1 cellular context compared by ENCODE assay signal in the genomic region with DNA sequence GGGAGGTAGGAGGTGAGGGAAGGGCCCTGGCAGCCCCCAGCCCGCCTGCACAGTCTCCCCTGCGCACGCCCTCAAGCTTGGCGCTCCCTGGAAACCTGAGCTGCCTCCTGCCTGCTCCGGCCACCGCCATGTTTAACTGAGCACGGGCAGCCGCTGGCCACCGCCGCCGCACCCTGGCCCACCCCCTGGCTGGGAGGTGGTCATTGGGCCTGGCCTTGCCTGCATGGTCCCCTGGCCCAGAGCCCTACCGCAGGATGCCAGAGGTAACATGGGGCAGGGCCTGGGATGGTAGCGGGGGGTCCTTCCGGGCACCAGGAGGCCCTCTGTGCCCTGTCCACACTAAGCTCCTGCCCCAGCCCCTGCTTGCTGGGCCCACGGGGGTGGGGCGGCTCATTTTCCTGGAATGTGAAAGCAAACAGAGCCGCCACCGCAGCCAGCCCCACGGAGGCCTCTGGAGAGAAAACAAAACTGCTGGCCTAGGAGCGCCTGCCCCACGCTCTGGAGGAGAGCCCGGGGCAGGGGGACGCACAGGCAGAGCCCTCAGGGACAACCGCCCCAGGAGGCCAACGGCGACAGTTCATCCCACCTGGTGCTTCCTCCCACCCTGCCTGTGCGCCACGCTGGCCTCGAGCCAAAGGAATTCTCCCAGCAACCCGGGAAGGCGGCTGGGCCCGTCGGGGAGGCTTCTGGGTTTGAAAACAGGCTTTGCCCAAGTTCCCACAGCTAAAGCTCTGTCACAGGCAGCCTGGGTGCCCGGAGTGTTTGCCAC.
A peak's percentile ranks its signal among the peaks of the same experiment; 100 is the strongest.
TF ChIP-seq lines count a peak whose summit lies in the region.

No MANE protein-coding gene starts in this region.

TF ChIP-seq in HepG2, 621 proteins besides CTCF, POLR2A, EP300 and RAD21 (continued from another document and continues in another):
- TF ChIP-seq ZNF749 (CRISPR knock-in tag; IDR thresholded peaks at IDR 0.05; ENCODE audit: borderline replicate concordance) (0 out of 2 replicates have a peak, but pooled peaks have one; percentile 61), CBX2 (IDR thresholded peaks at IDR 0.05; ENCODE audit: low read depth, low read length) (no peak), CBX2 (CRISPR knock-in tag; IDR thresholded peaks at IDR 0.05; ENCODE audit: low read depth) (no peak), MAFK (conservative IDR thresholded peaks at IDR 0.05 in 1 of 2, IDR thresholded peaks at IDR 0.05 in 1 of 2; ENCODE audit: low read length in 2 of 2) (no peak), RORA (CRISPR knock-in tag; IDR thresholded peaks at IDR 0.05) (no peak), U2AF2 (IDR thresholded peaks at IDR 0.05; ENCODE audit: low read depth, low read length) (no peak), CHD4 (IDR thresholded peaks at IDR 0.05; ENCODE audit: borderline replicate concordance, low read length) (no peak), SMARCC2 (IDR thresholded peaks at IDR 0.05) (no peak), ONECUT2 (CRISPR knock-in tag; IDR thresholded peaks at IDR 0.05) (no peak), ETV6 (CRISPR knock-in tag; conservative IDR thresholded peaks at IDR 0.05) (0 out of 2 replicates have a peak, but pooled peaks have one; percentile 42), TSC22D2 (CRISPR knock-in tag; IDR thresholded peaks at IDR 0.05; ENCODE audit: borderline replicate concordance) (no peak), ISL2 (CRISPR knock-in tag; IDR thresholded peaks at IDR 0.05) (peak; percentile 67; the same call in 1 of the 2 replicates), HOXD1 (CRISPR knock-in tag; IDR thresholded peaks at IDR 0.05) (peak; percentile 58; the same call in 1 of the 2 replicates), ZNF547 (CRISPR knock-in tag; IDR thresholded peaks at IDR 0.05) (peak; percentile 68; the same call in 1 of the 2 replicates), NR2C2 (CRISPR knock-in tag; IDR thresholded peaks at IDR 0.05; ENCODE audit: borderline replicate concordance) (no peak), GTF2F1 (IDR thresholded peaks at IDR 0.05; ENCODE audit: low read length) (no peak), PRPF4 (IDR thresholded peaks at IDR 0.05; ENCODE audit: low read depth, low read length, poor library complexity, severe bottlenecking) (no peak), TOPORS (CRISPR knock-in tag; IDR thresholded peaks at IDR 0.05) (no peak), ZNF10 (CRISPR knock-in tag; IDR thresholded peaks at IDR 0.05; ENCODE audit: borderline replicate concordance, low read depth) (no peak), TBX3 (IDR thresholded peaks at IDR 0.05; ENCODE audit: borderline replicate concordance) (no peak), KLF6 (CRISPR knock-in tag; IDR thresholded peaks at IDR 0.05) (0 out of 2 replicates have a peak, but pooled peaks have one; percentile 60), ZNF761 (CRISPR knock-in tag; conservative IDR thresholded peaks at IDR 0.05) (peak; percentile 53; the same call in 1 of the 2 replicates), KMT2A (CRISPR knock-in tag; IDR thresholded peaks at IDR 0.05) (peak; percentile 74; the same call in 1 of the 2 replicates), ZNF775 (CRISPR knock-in tag; IDR thresholded peaks at IDR 0.05; ENCODE audit: borderline replicate concordance) (no peak), RXRA (CRISPR knock-in tag; IDR thresholded peaks at IDR 0.05) (peak; percentile 87), ZBTB38 (CRISPR knock-in tag; IDR thresholded peaks at IDR 0.05) (no peak; the same call in 1 of the 2 replicates), RBM22 (optimal IDR thresholded peaks at IDR 0.05; ENCODE audit: low read length) (no peak), HOXA9 (CRISPR knock-in tag; IDR thresholded peaks at IDR 0.05; ENCODE audit: borderline replicate concordance) (no peak), RELA (CRISPR knock-in tag; IDR thresholded peaks at IDR 0.05) (no peak; the same call in 1 of the 2 replicates)
- TF ChIP-seq, protein P1, sequence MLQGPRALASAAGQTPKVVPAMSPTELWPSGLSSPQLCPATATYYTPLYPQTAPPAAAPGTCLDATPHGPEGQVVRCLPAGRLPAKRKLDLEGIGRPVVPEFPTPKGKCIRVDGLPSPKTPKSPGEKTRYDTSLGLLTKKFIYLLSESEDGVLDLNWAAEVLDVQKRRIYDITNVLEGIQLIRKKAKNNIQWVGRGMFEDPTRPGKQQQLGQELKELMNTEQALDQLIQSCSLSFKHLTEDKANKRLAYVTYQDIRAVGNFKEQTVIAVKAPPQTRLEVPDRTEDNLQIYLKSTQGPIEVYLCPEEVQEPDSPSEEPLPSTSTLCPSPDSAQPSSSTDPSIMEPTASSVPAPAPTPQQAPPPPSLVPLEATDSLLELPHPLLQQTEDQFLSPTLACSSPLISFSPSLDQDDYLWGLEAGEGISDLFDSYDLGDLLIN (CRISPR knock-in tag; IDR thresholded peaks at IDR 0.05; ENCODE audit: borderline replicate concordance), result no peak
- TF ChIP-seq, protein P2, sequence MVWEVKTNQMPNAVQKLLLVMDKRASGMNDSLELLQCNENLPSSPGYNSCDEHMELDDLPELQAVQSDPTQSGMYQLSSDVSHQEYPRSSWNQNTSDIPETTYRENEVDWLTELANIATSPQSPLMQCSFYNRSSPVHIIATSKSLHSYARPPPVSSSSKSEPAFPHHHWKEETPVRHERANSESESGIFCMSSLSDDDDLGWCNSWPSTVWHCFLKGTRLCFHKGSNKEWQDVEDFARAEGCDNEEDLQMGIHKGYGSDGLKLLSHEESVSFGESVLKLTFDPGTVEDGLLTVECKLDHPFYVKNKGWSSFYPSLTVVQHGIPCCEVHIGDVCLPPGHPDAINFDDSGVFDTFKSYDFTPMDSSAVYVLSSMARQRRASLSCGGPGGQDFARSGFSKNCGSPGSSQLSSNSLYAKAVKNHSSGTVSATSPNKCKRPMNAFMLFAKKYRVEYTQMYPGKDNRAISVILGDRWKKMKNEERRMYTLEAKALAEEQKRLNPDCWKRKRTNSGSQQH (CRISPR knock-in tag; IDR thresholded peaks at IDR 0.05; ENCODE audit: low read depth), result no peak
- TF ChIP-seq, protein P3, sequence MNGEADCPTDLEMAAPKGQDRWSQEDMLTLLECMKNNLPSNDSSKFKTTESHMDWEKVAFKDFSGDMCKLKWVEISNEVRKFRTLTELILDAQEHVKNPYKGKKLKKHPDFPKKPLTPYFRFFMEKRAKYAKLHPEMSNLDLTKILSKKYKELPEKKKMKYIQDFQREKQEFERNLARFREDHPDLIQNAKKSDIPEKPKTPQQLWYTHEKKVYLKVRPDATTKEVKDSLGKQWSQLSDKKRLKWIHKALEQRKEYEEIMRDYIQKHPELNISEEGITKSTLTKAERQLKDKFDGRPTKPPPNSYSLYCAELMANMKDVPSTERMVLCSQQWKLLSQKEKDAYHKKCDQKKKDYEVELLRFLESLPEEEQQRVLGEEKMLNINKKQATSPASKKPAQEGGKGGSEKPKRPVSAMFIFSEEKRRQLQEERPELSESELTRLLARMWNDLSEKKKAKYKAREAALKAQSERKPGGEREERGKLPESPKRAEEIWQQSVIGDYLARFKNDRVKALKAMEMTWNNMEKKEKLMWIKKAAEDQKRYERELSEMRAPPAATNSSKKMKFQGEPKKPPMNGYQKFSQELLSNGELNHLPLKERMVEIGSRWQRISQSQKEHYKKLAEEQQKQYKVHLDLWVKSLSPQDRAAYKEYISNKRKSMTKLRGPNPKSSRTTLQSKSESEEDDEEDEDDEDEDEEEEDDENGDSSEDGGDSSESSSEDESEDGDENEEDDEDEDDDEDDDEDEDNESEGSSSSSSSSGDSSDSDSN (CRISPR knock-in tag; IDR thresholded peaks at IDR 0.05), result peak; percentile 96
- TF ChIP-seq, protein P4, sequence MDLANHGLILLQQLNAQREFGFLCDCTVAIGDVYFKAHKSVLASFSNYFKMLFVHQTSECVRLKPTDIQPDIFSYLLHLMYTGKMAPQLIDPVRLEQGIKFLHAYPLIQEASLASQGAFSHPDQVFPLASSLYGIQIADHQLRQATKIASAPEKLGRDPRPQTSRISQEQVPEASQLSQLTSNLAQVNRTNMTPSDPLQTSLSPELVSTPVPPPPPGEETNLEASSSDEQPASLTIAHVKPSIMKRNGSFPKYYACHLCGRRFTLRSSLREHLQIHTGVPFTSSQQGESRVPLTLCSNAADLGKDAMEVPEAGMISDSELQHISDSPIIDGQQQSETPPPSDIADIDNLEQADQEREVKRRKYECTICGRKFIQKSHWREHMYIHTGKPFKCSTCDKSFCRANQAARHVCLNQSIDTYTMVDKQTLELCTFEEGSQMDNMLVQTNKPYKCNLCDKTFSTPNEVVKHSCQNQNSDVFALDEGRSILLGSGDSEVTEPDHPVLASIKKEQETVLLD (CRISPR knock-in tag; IDR thresholded peaks at IDR 0.05; ENCODE audit: low read depth), result 0 out of 2 replicates have a peak, but pooled peaks have one; percentile 22
- TF ChIP-seq, protein P5, sequence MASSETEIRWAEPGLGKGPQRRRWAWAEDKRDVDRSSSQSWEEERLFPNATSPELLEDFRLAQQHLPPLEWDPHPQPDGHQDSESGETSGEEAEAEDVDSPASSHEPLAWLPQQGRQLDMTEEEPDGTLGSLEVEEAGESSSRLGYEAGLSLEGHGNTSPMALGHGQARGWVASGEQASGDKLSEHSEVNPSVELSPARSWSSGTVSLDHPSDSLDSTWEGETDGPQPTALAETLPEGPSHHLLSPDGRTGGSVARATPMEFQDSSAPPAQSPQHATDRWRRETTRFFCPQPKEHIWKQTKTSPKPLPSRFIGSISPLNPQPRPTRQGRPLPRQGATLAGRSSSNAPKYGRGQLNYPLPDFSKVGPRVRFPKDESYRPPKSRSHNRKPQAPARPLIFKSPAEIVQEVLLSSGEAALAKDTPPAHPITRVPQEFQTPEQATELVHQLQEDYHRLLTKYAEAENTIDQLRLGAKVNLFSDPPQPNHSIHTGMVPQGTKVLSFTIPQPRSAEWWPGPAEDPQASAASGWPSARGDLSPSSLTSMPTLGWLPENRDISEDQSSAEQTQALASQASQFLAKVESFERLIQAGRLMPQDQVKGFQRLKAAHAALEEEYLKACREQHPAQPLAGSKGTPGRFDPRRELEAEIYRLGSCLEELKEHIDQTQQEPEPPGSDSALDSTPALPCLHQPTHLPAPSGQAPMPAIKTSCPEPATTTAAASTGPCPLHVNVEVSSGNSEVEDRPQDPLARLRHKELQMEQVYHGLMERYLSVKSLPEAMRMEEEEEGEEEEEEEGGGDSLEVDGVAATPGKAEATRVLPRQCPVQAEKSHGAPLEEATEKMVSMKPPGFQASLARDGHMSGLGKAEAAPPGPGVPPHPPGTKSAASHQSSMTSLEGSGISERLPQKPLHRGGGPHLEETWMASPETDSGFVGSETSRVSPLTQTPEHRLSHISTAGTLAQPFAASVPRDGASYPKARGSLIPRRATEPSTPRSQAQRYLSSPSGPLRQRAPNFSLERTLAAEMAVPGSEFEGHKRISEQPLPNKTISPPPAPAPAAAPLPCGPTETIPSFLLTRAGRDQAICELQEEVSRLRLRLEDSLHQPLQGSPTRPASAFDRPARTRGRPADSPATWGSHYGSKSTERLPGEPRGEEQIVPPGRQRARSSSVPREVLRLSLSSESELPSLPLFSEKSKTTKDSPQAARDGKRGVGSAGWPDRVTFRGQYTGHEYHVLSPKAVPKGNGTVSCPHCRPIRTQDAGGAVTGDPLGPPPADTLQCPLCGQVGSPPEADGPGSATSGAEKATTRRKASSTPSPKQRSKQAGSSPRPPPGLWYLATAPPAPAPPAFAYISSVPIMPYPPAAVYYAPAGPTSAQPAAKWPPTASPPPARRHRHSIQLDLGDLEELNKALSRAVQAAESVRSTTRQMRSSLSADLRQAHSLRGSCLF (CRISPR knock-in tag; IDR thresholded peaks at IDR 0.05; ENCODE audit: borderline replicate concordance), result 0 out of 2 replicates have a peak, but pooled peaks have one; percentile 29
- TF ChIP-seq, protein P6, sequence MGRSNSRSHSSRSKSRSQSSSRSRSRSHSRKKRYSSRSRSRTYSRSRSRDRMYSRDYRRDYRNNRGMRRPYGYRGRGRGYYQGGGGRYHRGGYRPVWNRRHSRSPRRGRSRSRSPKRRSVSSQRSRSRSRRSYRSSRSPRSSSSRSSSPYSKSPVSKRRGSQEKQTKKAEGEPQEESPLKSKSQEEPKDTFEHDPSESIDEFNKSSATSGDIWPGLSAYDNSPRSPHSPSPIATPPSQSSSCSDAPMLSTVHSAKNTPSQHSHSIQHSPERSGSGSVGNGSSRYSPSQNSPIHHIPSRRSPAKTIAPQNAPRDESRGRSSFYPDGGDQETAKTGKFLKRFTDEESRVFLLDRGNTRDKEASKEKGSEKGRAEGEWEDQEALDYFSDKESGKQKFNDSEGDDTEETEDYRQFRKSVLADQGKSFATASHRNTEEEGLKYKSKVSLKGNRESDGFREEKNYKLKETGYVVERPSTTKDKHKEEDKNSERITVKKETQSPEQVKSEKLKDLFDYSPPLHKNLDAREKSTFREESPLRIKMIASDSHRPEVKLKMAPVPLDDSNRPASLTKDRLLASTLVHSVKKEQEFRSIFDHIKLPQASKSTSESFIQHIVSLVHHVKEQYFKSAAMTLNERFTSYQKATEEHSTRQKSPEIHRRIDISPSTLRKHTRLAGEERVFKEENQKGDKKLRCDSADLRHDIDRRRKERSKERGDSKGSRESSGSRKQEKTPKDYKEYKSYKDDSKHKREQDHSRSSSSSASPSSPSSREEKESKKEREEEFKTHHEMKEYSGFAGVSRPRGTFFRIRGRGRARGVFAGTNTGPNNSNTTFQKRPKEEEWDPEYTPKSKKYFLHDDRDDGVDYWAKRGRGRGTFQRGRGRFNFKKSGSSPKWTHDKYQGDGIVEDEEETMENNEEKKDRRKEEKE (IDR thresholded peaks at IDR 0.05), result no peak
- TF ChIP-seq, protein P7, sequence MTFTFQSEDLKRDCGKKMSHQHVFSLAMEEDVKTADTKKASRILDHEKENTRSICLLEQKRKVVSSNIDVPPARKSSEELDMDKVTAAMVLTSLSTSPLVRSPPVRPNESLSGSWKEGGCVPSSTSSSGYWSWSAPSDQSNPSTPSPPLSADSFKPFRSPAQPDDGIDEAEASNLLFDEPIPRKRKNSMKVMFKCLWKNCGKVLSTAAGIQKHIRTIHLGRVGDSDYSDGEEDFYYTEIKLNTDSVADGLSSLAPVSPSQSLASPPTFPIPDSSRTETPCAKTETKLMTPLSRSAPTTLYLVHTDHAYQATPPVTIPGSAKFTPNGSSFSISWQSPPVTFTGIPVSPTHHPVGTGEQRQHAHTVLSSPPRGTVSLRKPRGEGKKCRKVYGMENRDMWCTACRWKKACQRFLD (CRISPR knock-in tag; IDR thresholded peaks at IDR 0.05; ENCODE audit: borderline replicate concordance), result no peak
- TF ChIP-seq, protein P8, sequence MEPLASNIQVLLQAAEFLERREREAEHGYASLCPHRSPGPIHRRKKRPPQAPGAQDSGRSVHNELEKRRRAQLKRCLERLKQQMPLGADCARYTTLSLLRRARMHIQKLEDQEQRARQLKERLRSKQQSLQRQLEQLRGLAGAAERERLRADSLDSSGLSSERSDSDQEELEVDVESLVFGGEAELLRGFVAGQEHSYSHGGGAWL (CRISPR knock-in tag; IDR thresholded peaks at IDR 0.05), result peak; percentile 79
- TF ChIP-seq, protein P9, sequence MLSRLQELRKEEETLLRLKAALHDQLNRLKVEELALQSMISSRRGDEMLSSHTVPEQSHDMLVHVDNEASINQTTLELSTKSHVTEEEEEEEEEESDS (CRISPR knock-in tag; IDR thresholded peaks at IDR 0.05; ENCODE audit: borderline replicate concordance), result no peak
- TF ChIP-seq, protein P10, sequence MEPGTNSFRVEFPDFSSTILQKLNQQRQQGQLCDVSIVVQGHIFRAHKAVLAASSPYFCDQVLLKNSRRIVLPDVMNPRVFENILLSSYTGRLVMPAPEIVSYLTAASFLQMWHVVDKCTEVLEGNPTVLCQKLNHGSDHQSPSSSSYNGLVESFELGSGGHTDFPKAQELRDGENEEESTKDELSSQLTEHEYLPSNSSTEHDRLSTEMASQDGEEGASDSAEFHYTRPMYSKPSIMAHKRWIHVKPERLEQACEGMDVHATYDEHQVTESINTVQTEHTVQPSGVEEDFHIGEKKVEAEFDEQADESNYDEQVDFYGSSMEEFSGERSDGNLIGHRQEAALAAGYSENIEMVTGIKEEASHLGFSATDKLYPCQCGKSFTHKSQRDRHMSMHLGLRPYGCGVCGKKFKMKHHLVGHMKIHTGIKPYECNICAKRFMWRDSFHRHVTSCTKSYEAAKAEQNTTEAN (CRISPR knock-in tag; conservative IDR thresholded peaks at IDR 0.05), result no peak
